1 cellular context compared by ENCODE assay signal in the genomic region with DNA sequence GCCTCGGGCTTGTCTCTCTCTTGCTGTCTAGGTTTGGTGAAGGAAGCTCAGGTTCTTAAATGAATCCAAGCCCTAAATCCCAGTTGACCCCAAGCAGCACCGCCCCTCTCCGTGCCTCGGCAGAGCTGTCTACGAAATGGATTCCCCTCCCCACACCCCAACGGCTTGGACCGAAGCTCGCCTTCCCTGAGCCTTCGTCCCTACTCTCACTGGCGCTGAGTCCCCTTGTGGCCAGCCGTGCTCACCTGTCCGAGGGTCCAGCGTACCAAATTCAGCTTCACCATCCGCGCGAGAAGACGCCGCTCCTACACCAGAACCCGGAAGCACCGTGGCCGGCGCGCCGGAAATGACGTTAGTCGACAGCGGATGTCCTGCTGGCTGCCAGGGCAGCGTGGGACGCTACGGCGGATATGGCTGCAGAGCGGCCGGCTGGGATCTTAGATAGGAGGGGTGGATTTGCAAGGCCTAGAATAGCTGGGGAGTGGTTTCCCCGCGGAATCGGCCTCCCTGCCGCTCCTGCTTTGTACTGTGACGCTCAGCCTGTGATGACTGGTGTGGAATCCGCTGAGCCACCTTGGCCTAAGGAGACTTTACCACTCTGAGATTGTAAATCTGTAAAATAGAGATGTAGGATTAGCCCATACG.
TF ChIP-seq lines count a peak whose summit lies in the region.

A gene (minus strand): TSS at position 325 of the 645 bp plus-strand sequence. CDS start 2,201 bp downstream, outside the sequence.

TF ChIP-seq in K562, 482 proteins besides CTCF, POLR2A, EP300 and RAD21 (continued from another document and continues in another):
- TF ChIP-seq, protein P1, sequence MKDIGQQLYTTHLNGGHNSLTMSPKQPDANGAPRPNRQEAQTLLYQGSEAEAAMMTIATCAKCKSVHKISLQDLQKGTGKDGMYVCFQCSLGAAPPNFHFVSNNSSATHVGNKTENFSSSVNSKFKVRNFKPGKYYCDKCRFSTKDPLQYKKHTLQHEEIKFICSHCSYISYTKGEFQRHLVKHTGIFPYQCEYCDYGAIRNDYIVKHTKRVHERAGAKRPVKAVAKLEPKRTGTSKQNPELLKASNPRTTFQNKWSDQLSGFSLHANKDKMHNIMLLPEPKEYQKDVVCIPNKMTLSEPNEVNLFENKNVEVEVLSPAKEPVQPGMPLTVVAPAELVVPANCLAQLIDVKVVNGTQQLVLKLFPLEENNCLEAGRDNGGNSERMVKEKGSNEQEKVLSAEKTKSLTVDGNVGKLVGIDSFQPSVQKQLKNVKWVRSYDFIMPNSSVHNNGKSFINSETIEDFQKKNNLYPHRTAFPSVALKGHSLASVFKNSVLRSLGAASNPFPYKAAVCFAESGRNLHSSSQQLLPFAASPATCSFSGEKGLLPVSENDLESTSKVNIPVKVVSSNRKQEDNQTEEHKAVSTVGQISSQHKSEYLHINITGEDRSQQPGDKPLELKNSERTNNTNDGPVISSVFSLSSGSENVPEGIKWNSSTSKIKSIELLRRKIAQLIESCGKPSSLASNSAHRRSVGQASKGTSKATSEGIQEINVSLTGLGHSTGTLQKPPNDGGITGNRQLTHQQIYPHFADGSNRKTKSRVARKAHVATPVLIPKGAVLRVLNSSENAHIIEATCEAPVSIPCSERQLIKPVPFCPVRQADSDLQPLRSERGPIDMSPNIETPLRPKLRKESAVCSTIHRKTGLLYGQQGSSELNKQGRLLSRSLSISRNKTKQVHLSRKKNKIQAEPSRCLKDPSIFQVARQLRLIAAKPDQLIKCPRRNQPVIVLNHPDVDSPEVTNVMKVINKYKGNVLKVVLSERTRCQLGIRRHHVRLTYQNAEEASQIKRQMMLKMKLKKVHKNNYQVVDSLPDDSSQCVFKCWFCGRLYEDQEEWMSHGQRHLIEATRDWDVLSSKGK (CRISPR knock-in tag; IDR thresholded peaks at IDR 0.05), result no peak
- TF ChIP-seq ZNF561 (CRISPR knock-in tag; conservative IDR thresholded peaks at IDR 0.05) (no peak), MAFK (IDR thresholded peaks at IDR 0.05; ENCODE audit: low read length) (no peak), KLF6 (CRISPR knock-in tag; IDR thresholded peaks at IDR 0.05; ENCODE audit: borderline replicate concordance) (no peak), HDAC2 (IDR thresholded peaks at IDR 0.05) (peak; percentile 81; the same call in 1 of the 2 replicates), BCL6 (CRISPR knock-in tag; IDR thresholded peaks at IDR 0.05) (no peak), RBM22 (IDR thresholded peaks at IDR 0.05; ENCODE audit: low read depth, low read length, poor library complexity, severe bottlenecking) (no peak), GTF2A2 (tag; IDR thresholded peaks at IDR 0.05) (no peak), RB1 (IDR thresholded peaks at IDR 0.05; ENCODE audit: low read depth) (peak; percentile 30; the same call in 1 of the 2 replicates), ZNF347 (CRISPR knock-in tag; IDR thresholded peaks at IDR 0.05; ENCODE audit: low read depth) (no peak), TAL1 (IDR thresholded peaks at IDR 0.05) (peak; percentile 29; the same call in 1 of the 2 replicates), KDM5B (IDR thresholded peaks at IDR 0.05; ENCODE audit: insufficient replicate concordance, low read depth, low read length) (peak; percentile 80), NCOR1 (IDR thresholded peaks at IDR 0.05) (no peak), TCF7L2 (IDR thresholded peaks at IDR 0.05; ENCODE audit: low read depth, low read length) (no peak), ZNF184 (CRISPR knock-in tag; IDR thresholded peaks at IDR 0.05) (no peak), MYBL2 (IDR thresholded peaks at IDR 0.05; ENCODE audit: low read depth) (no peak), MYBL2 (CRISPR knock-in tag; IDR thresholded peaks at IDR 0.05; ENCODE audit: borderline replicate concordance) (no peak), NEUROD1 (IDR thresholded peaks at IDR 0.05; ENCODE audit: borderline replicate concordance, low read depth, low read length, partially characterized antibody) (peak; percentile 19), CREB1 (IDR thresholded peaks at IDR 0.05) (peak; percentile 92), CREB1 (CRISPR knock-in tag; IDR thresholded peaks at IDR 0.05) (peak; percentile 96), SREBF2 (CRISPR knock-in tag; IDR thresholded peaks at IDR 0.05) (no peak), ZFP1 (CRISPR knock-in tag; IDR thresholded peaks at IDR 0.05) (no peak), CHCHD3 (CRISPR knock-in tag; IDR thresholded peaks at IDR 0.05) (no peak), ARHGAP35 (IDR thresholded peaks at IDR 0.05; ENCODE audit: partially characterized antibody) (no peak), TOE1 (IDR thresholded peaks at IDR 0.05; ENCODE audit: borderline replicate concordance) (peak; percentile 13; the same call in 1 of the 2 replicates), TOE1 (CRISPR knock-in tag; IDR thresholded peaks at IDR 0.05; ENCODE audit: borderline replicate concordance, low read depth) (no peak), TCFL5 (CRISPR knock-in tag; conservative IDR thresholded peaks at IDR 0.05) (no peak), ZKSCAN8 (CRISPR knock-in tag; IDR thresholded peaks at IDR 0.05) (no peak), ADNP (tag; IDR thresholded peaks at IDR 0.05) (no peak), PYGO2 (tag; IDR thresholded peaks at IDR 0.05) (no peak), TEAD4 (IDR thresholded peaks at IDR 0.05; ENCODE audit: low read length) (no peak; the same call in 1 of the 2 replicates), TEAD4 (CRISPR knock-in tag; IDR thresholded peaks at IDR 0.05; ENCODE audit: borderline replicate concordance) (no peak), ZNF436 (CRISPR knock-in tag; IDR thresholded peaks at IDR 0.05) (no peak), ZNF764 (CRISPR knock-in tag; IDR thresholded peaks at IDR 0.05; ENCODE audit: low read depth) (no peak), SIX5 (IDR thresholded peaks at IDR 0.05; ENCODE audit: borderline replicate concordance in 1 of 2, insufficient read depth in 1 of 2, low read depth in 1 of 2, low read length in 2 of 2) (0 out of 4 replicates have a peak, but pooled peaks of 1 of the 2 experiments have one; percentile 11), ZFP36 (IDR thresholded peaks at IDR 0.05; ENCODE audit: low read depth, low read length, partially characterized antibody) (no peak)
- TF ChIP-seq, protein P2, sequence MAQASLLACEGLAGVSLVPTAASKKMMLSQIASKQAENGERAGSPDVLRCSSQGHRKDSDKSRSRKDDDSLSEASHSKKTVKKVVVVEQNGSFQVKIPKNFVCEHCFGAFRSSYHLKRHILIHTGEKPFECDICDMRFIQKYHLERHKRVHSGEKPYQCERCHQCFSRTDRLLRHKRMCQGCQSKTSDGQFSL (CRISPR knock-in tag; IDR thresholded peaks at IDR 0.05), result no peak
- TF ChIP-seq, protein P2 (tag; IDR thresholded peaks at IDR 0.05), result no peak
- TF ChIP-seq, protein P3, sequence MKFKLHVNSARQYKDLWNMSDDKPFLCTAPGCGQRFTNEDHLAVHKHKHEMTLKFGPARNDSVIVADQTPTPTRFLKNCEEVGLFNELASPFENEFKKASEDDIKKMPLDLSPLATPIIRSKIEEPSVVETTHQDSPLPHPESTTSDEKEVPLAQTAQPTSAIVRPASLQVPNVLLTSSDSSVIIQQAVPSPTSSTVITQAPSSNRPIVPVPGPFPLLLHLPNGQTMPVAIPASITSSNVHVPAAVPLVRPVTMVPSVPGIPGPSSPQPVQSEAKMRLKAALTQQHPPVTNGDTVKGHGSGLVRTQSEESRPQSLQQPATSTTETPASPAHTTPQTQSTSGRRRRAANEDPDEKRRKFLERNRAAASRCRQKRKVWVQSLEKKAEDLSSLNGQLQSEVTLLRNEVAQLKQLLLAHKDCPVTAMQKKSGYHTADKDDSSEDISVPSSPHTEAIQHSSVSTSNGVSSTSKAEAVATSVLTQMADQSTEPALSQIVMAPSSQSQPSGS (CRISPR knock-in tag; IDR thresholded peaks at IDR 0.05), result no peak
- TF ChIP-seq, protein P4, sequence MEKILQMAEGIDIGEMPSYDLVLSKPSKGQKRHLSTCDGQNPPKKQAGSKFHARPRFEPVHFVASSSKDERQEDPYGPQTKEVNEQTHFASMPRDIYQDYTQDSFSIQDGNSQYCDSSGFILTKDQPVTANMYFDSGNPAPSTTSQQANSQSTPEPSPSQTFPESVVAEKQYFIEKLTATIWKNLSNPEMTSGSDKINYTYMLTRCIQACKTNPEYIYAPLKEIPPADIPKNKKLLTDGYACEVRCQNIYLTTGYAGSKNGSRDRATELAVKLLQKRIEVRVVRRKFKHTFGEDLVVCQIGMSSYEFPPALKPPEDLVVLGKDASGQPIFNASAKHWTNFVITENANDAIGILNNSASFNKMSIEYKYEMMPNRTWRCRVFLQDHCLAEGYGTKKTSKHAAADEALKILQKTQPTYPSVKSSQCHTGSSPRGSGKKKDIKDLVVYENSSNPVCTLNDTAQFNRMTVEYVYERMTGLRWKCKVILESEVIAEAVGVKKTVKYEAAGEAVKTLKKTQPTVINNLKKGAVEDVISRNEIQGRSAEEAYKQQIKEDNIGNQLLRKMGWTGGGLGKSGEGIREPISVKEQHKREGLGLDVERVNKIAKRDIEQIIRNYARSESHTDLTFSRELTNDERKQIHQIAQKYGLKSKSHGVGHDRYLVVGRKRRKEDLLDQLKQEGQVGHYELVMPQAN (IDR thresholded peaks at IDR 0.05; ENCODE audit: borderline replicate concordance), result peak; percentile 98
- TF ChIP-seq, protein P5, sequence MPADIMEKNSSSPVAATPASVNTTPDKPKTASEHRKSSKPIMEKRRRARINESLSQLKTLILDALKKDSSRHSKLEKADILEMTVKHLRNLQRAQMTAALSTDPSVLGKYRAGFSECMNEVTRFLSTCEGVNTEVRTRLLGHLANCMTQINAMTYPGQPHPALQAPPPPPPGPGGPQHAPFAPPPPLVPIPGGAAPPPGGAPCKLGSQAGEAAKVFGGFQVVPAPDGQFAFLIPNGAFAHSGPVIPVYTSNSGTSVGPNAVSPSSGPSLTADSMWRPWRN (IDR thresholded peaks at IDR 0.05; ENCODE audit: low read depth), result no peak
- TF ChIP-seq, protein P6, sequence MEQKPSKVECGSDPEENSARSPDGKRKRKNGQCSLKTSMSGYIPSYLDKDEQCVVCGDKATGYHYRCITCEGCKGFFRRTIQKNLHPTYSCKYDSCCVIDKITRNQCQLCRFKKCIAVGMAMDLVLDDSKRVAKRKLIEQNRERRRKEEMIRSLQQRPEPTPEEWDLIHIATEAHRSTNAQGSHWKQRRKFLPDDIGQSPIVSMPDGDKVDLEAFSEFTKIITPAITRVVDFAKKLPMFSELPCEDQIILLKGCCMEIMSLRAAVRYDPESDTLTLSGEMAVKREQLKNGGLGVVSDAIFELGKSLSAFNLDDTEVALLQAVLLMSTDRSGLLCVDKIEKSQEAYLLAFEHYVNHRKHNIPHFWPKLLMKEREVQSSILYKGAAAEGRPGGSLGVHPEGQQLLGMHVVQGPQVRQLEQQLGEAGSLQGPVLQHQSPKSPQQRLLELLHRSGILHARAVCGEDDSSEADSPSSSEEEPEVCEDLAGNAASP (IDR thresholded peaks at IDR 0.05), result no peak
- TF ChIP-seq, protein P7, sequence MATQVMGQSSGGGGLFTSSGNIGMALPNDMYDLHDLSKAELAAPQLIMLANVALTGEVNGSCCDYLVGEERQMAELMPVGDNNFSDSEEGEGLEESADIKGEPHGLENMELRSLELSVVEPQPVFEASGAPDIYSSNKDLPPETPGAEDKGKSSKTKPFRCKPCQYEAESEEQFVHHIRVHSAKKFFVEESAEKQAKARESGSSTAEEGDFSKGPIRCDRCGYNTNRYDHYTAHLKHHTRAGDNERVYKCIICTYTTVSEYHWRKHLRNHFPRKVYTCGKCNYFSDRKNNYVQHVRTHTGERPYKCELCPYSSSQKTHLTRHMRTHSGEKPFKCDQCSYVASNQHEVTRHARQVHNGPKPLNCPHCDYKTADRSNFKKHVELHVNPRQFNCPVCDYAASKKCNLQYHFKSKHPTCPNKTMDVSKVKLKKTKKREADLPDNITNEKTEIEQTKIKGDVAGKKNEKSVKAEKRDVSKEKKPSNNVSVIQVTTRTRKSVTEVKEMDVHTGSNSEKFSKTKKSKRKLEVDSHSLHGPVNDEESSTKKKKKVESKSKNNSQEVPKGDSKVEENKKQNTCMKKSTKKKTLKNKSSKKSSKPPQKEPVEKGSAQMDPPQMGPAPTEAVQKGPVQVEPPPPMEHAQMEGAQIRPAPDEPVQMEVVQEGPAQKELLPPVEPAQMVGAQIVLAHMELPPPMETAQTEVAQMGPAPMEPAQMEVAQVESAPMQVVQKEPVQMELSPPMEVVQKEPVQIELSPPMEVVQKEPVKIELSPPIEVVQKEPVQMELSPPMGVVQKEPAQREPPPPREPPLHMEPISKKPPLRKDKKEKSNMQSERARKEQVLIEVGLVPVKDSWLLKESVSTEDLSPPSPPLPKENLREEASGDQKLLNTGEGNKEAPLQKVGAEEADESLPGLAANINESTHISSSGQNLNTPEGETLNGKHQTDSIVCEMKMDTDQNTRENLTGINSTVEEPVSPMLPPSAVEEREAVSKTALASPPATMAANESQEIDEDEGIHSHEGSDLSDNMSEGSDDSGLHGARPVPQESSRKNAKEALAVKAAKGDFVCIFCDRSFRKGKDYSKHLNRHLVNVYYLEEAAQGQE (CRISPR knock-in tag; IDR thresholded peaks at IDR 0.05; ENCODE audit: low read depth), result no peak
- TF ChIP-seq, protein P8, sequence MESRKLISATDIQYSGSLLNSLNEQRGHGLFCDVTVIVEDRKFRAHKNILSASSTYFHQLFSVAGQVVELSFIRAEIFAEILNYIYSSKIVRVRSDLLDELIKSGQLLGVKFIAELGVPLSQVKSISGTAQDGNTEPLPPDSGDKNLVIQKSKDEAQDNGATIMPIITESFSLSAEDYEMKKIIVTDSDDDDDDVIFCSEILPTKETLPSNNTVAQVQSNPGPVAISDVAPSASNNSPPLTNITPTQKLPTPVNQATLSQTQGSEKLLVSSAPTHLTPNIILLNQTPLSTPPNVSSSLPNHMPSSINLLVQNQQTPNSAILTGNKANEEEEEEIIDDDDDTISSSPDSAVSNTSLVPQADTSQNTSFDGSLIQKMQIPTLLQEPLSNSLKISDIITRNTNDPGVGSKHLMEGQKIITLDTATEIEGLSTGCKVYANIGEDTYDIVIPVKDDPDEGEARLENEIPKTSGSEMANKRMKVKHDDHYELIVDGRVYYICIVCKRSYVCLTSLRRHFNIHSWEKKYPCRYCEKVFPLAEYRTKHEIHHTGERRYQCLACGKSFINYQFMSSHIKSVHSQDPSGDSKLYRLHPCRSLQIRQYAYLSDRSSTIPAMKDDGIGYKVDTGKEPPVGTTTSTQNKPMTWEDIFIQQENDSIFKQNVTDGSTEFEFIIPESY (CRISPR knock-in tag; IDR thresholded peaks at IDR 0.05), result no peak
